9 cellular contexts compared by ENCODE assay signal in genomic region chr1:90729484-90730246, GRCh38. TPM values are rescaled to one million over a fixed set of nuclear protein-coding genes. Genes with fewer than 3 reads are reported as not detected.
A peak's percentile ranks its signal among the peaks of the same experiment; 100 is the strongest.
DNase-seq lines count a peak whose midpoint lies in the region; ATAC-seq, FAIRE-seq and TF ChIP-seq lines count a peak whose summit lies in the region.
"Had no signal": no experiment of that assay in that cellular context is flagged by ENCODE, and none has a peak within 500 bp of the region (broad histone marks: within the 10 kb centered on the region; RNA-seq: fewer than 3 reads in every experiment).

No MANE protein-coding gene starts in this region.

- BruUV-seq in endothelial cell of umbilical vein (replicated peaks; lab: Mats Ljungman, UMichigan) = no TSS peak

- FAIRE-seq in endothelial cell of umbilical vein (lab: Jason Lieb, UNC) = no peak

- H2AFZ ChIP-seq in endothelial cell of umbilical vein (ENCODE audit: low read depth, low read length) = no peak overlapping the region

- CTCF ChIA-PET in endothelial cell of umbilical vein (lab: Charles Lee) = interaction anchor here (0.9 to 7.4 kb wide), 9 partner anchors 8 to 437 kb away, joined by 3 to 56 read pairs (median 3); no protein-coding TSS in a partner anchor

- TF ChIP-seq POLR2A in endothelial cell of umbilical vein (IDR thresholded peaks at IDR 0.05; ENCODE audit: low read depth, low read length) = no peak

- peaks cover 27% of the 10 kb centered on the region for H3K27me3 ChIP-seq in MG63
- peaks cover 75 to 94% of the 10 kb centered on the region in 2 experiments for H3K27me3 ChIP-seq in endothelial cell of umbilical vein (ENCODE audit: control insufficient read depth in 2 of 2, insufficient read depth in 2 of 2, low read length in 2 of 2)

- H3K27ac ChIP-seq in endothelial cell of umbilical vein (ENCODE audit: insufficient read depth, low read depth, low read length) = no peak overlapping the region

- in situ Hi-C loops in GM13977 (cut with MboI; ENCODE audit: low pct_unique_long_range_greater_than_20kb, low sequenced_read_pairs, unreplicated experiment) = loop anchor here (10.0 to 25.0 kb wide), 2 partner anchors 105 to 233 kb away; no protein-coding TSS in a partner anchor

- H3K4me3 ChIP-seq in MG63 (peak overlapping the region; percentile 37; the same call in 1 of the 2 replicates), endothelial cell of umbilical vein (replicated peaks in 1 of 3; ENCODE audit: insufficient read depth in 1 of 3, low read depth in 1 of 3, low read length in 3 of 3) (no peak overlapping the region), skeletal muscle cell (ENCODE audit: low read depth, low read length) (peak overlapping the region; percentile 35)

- H3K9me3 ChIP-seq in MG63 = no peaks in the 10 kb centered on the region
- H3K9me3 ChIP-seq in endothelial cell of umbilical vein (replicated peaks; ENCODE audit: control insufficient read depth, insufficient read depth, low read length) = no peaks in the 10 kb centered on the region

- no peaks in the 10 kb centered on the region for H4K20me1 ChIP-seq in endothelial cell of umbilical vein (replicated peaks; ENCODE audit: control insufficient read depth, extremely low read depth, insufficient read depth, low read length)

- H3K9ac ChIP-seq in endothelial cell of umbilical vein (replicated peaks; ENCODE audit: extremely low read depth, insufficient read depth, low read length) = no peak overlapping the region

- intact Hi-C loops in endothelial cell of umbilical vein (cut with micrococcal nuclease) = loop anchor here (5.0 kb wide), 1 partner anchor 123 kb away; no protein-coding TSS in a partner anchor

- H3K9me1 ChIP-seq in endothelial cell of umbilical vein (replicated peaks; ENCODE audit: control insufficient read depth, extremely low read depth, insufficient read depth, low read length) = no peaks in the 10 kb centered on the region

- peaks cover 2% of the 10 kb centered on the region for H3K4me1 ChIP-seq in endothelial cell of umbilical vein (ENCODE audit: control insufficient read depth, extremely low read depth, insufficient read depth, low read length)

- H3K79me2 ChIP-seq in endothelial cell of umbilical vein (ENCODE audit: control insufficient read depth, insufficient read depth, low read length) = no peaks in the 10 kb centered on the region

- H3K4me2 ChIP-seq in endothelial cell of umbilical vein (ENCODE audit: insufficient read depth, low read length) = no peak overlapping the region

- TF ChIP-seq CTCF in GM13977 (IDR thresholded peaks at IDR 0.05; ENCODE audit: extremely low read depth, insufficient read depth, missing control alignments) = peak; percentile 43
- peak; percentile 38 to 43 for TF ChIP-seq CTCF in endothelial cell of umbilical vein (IDR thresholded peaks at IDR 0.05; ENCODE audit: extremely low read depth in 1 of 2, insufficient read depth in 1 of 2, low read depth in 1 of 2, low read length in 2 of 2)

- DNase-seq in GM13977 (ENCODE audit: low spot score) = peak; percentile 58
- DNase-seq in MG63 = no peak
- DNase-seq in endothelial cell of umbilical vein (ENCODE audit: low read depth, low spot score) = no peak
- no peak for DNase-seq in skeletal muscle cell (ENCODE audit: low read depth)
- no peak for DNase-seq in AG08395 (ENCODE audit: low spot score)
- DNase-seq in SKM-1 (lab: John Stamatoyannopoulos, UW; ENCODE audit: unreplicated experiment) = no peak
- DNase-seq: NCI-H774 had no signal

- H3K36me3 ChIP-seq in MG63 (no peaks in the 10 kb centered on the region), endothelial cell of umbilical vein (ENCODE audit: control insufficient read depth in 2 of 2, extremely low read depth in 1 of 2, insufficient read depth in 2 of 2, low read length in 2 of 2) (no peaks in the 10 kb centered on the region)

- ATAC-seq in GM18511 (IDR thresholded peaks at IDR 0.05; ENCODE audit: unreplicated experiment) = no peak

- dilution Hi-C loops in endothelial cell of umbilical vein (cut with MboI; ENCODE audit: extremely low pct_ligation_motif_present, low sequenced_read_pairs) = no loop called here

- POLR2A ChIA-PET in endothelial cell of umbilical vein (lab: Charles Lee) = no interaction called here

TF ChIP-seq in endothelial cell of umbilical vein, 7 proteins besides CTCF, POLR2A, EP300 and RAD21:
- TF ChIP-seq POLR2AphosphoS5 (IDR thresholded peaks at IDR 0.05; ENCODE audit: insufficient read depth, low read depth, low read length) = no peak
- peak; percentile 89 for TF ChIP-seq EZH2 (IDR thresholded peaks at IDR 0.05; ENCODE audit: borderline replicate concordance, low read depth, low read length, severe bottlenecking)

RNA-seq across cellular contexts. Expression of gene BARHL2, which starts 12.6 kb away (rescaled TPM):
- total RNA-seq in MG63 (2014; rRNA removed; shearing (Covaris generic); ENCODE audit: low replicate concordance) = not detected in 2 replicates
- not detected in 2 replicates for total RNA-seq in endothelial cell of umbilical vein
- not detected in 2 replicates for polyA plus RNA-seq in endothelial cell of umbilical vein
- not detected in 2 replicates for polyA plus RNA-seq in endothelial cell of umbilical vein (2011; cell fraction: cytosol; rRNA removed)
- polyA plus RNA-seq in endothelial cell of umbilical vein (2011; cell fraction: nucleus; rRNA removed) = not detected in 2 replicates
- polyA plus RNA-seq in endothelial cell of umbilical vein (2012) = not detected in 2 replicates
- not detected in 2 replicates for polyA minus RNA-seq in endothelial cell of umbilical vein
- polyA minus RNA-seq in endothelial cell of umbilical vein (2011; cell fraction: cytosol; rRNA and poly(A)+ RNA removed) = not detected
- polyA minus RNA-seq in endothelial cell of umbilical vein (2011; cell fraction: nucleus; rRNA and poly(A)+ RNA removed) = not detected in 2 replicates
- total RNA-seq: skeletal muscle tissue had no signal

Comparison
In these comparisons a context has a peak if more than half of its experiments do, and no peak if none do; other contexts are left out.
1. H3K4me3 ChIP-seq: peak in MG63 (single experiment) and skeletal muscle cell (single experiment); none in endothelial cell of umbilical vein (0 of 3).